ENCODE assay signal across 14 cellular contexts in the genomic region with DNA sequence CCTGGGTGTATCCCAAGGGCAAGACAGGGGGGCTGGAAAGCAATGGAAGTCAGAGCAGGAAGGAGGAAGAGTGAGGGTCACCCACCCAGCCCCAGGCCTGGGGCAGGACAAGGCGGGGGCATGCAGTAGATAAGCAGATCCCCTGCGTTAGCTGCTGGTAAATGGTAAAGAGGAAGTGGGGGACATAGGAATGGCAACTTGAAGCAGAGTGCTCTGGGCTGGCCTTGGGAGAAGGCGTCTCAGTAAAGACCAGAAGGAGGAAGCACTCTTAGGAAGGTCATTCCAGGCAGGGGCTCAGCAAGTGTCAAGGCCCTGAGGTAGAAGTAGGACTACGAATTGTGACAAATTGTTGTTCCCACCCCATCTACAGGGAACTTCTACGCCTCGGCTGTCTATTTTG.
"Had no signal": no experiment of that assay in that cellular context is flagged by ENCODE, and none has a peak within 500 bp of the region (broad histone marks: within the 10 kb centered on the region; RNA-seq: fewer than 3 reads in every experiment).

No MANE protein-coding gene starts in this region.

- H3K4me1 ChIP-seq: right atrium auricular region had no signal

- H3K27me3 ChIP-seq: foreskin keratinocyte, right atrium auricular region had no signal

- H3K27ac Mint-ChIP-seq: activated T-cell treated with anti-CD3 and anti-CD28 coated beads, Interleukin-2, amount 50 U/mL, for 72 hours; T-helper 1 cell treated with Interleukin-12 subunit alpha and Interleukin-12 subunit beta and Interleukin-4 antibody, amounts not matched to agents 30 μg/mL and 1 μg/mL, for 36 hours had no signal

- H3K4me3 ChIP-seq: mucosa of descending colon, right atrium auricular region had no signal

- ATAC-seq: activated T-cell treated with anti-CD3 and anti-CD28 coated beads, Interleukin-2, amount 50 U/mL, for 72 hours; foreskin keratinocyte; left cardiac atrium; mucosa of descending colon; naive thymus-derived CD8-positive, alpha-beta T cell had no signal

- DNase-seq: activated CD4-positive, alpha-beta T cell treated with anti-CD3 and anti-CD28 coated beads, Interleukin-2, amount 50 U/mL, for 4 hours; activated CD4-positive, CD25-positive, alpha-beta regulatory T cell treated with anti-CD3 and anti-CD28 coated beads, Interleukin-2, amount 50 U/mL, for 72 hours; activated gamma-delta T cell treated with Interleukin-2 at 50 U/mL for 16 hours; activated T-cell treated with anti-CD3 and anti-CD28 coated beads, Interleukin-2, amount 50 U/mL, for 72 hours; foreskin keratinocyte; left cardiac atrium; mucosa of descending colon; naive thymus-derived CD8-positive, alpha-beta T cell; small intestine; trophoblast cell had no signal

- H3K27me3 Mint-ChIP-seq: naive thymus-derived CD8-positive, alpha-beta T cell had no signal

- H3K9me3 ChIP-seq: mucosa of descending colon, right atrium auricular region had no signal

- FAIRE-seq: astrocyte, endothelial cell of umbilical vein, small intestine had no signal

- H3K4me3 Mint-ChIP-seq: activated T-cell treated with anti-CD3 and anti-CD28 coated beads, Interleukin-2, amount 50 U/mL, for 72 hours; naive thymus-derived CD8-positive, alpha-beta T cell; T-helper 1 cell treated with Interleukin-12 subunit alpha and Interleukin-12 subunit beta and Interleukin-4 antibody, amounts not matched to agents 30 μg/mL and 1 μg/mL, for 36 hours had no signal

- H3K9me3 Mint-ChIP-seq: activated T-cell treated with anti-CD3 and anti-CD28 coated beads, Interleukin-2, amount 50 U/mL, for 72 hours; naive thymus-derived CD8-positive, alpha-beta T cell; T-helper 1 cell treated with Interleukin-12 subunit alpha and Interleukin-12 subunit beta and Interleukin-4 antibody, amounts not matched to agents 30 μg/mL and 1 μg/mL, for 36 hours had no signal

- H3K27ac ChIP-seq: foreskin keratinocyte, right atrium auricular region had no signal
